In genomic region chr2:201969938-201970785, GRCh38 we compare ENCODE assay signal across 13 cellular contexts.
DNase-seq lines count a peak whose midpoint lies in the region; ATAC-seq and TF ChIP-seq lines count a peak whose summit lies in the region.
"Had no signal": no experiment of that assay in that cellular context is flagged by ENCODE, and none has a peak within 500 bp of the region (broad histone marks: within the 10 kb centered on the region; RNA-seq: fewer than 3 reads in every experiment).

No MANE protein-coding gene starts in this region.

- H3K4me3 ChIP-seq in astrocyte of the cerebellum (ENCODE audit: low read depth, low read length), result no peak overlapping the region
- H3K4me3 ChIP-seq: Peyer's patch, testis had no signal

- in situ Hi-C loops in astrocyte of the cerebellum (cut with HindIII; ENCODE audit: low sequenced_read_pairs), result no loop called here

- DNase-seq in A172 (ENCODE audit: low spot score) (peak; percentile 75), LHCN-M2 (ENCODE audit: low read depth) (peak; percentile 44), astrocyte of the cerebellum (ENCODE audit: low read depth) (peak; percentile 87), islet precursor cell (peak; percentile 66), SHP77 treated with DMSO at 0.1 percent for 48 hours (lab: John Stamatoyannopoulos, UW) (no peak)
- no peak for DNase-seq in activated CD4-positive, alpha-beta T cell treated with anti-CD3 and anti-CD28 coated beads, Interleukin-2, amount 50 U/mL, for 48 hours
- no peak for DNase-seq in activated T-cell treated with anti-CD3 and anti-CD28 coated beads, Interleukin-2, amount 50 U/mL, for 48 hours
- DNase-seq: DMS 273 treated with DMSO at 0.1 percent for 48 hours, NCI-H146, Peyer's patch, testis had no signal

- no peak for ATAC-seq in GM21526 (IDR thresholded peaks at IDR 0.05; ENCODE audit: low FRiP score, unreplicated experiment)
- ATAC-seq: activated T-helper 17 cell treated with anti-CD3 and anti-CD28 coated beads, Interleukin-2, amount 50 U/mL, for 72 hours had no signal

- TF ChIP-seq CTCF in astrocyte of the cerebellum (IDR thresholded peaks at IDR 0.05; ENCODE audit: low read depth, low read length, missing control alignments), result no peak

Comparison
In these comparisons a context has a peak if more than half of its experiments do, and no peak if none do; other contexts are left out.
1. DNase-seq: peak in A172 (single experiment), LHCN-M2 (single experiment), astrocyte of the cerebellum (single experiment) and islet precursor cell (single experiment); none in activated CD4-positive, alpha-beta T cell treated with anti-CD3 and anti-CD28 coated beads, Interleukin-2, amount 50 U/mL, for 48 hours (0 of 2), SHP77 treated with DMSO at 0.1 percent for 48 hours (single experiment) and activated T-cell treated with anti-CD3 and anti-CD28 coated beads, Interleukin-2, amount 50 U/mL, for 48 hours (0 of 2).